In genomic region chr18:55981712-55982475, GRCh38 we compare ENCODE assay signal across 28 cellular contexts.
DNase-seq lines count a peak whose midpoint lies in the region; ATAC-seq and TF ChIP-seq lines count a peak whose summit lies in the region.
"Had no signal": no experiment of that assay in that cellular context is flagged by ENCODE, and none has a peak within 500 bp of the region (broad histone marks: within the 10 kb centered on the region; RNA-seq: fewer than 3 reads in every experiment).

No MANE protein-coding gene starts in this region.

- no peak overlapping the region for H2BK5ac ChIP-seq in mesenchymal stem cell (ENCODE audit: low read depth, low read length, poor library complexity, severe bottlenecking)

- WGBS in mesenchymal stem cell: 93% methylated on average over 3 of the region's 6 CpGs

- no peaks in the 10 kb centered on the region for H3K36me3 ChIP-seq in right atrium auricular region
- no peaks in the 10 kb centered on the region for H3K36me3 ChIP-seq in MG63
- no peaks in the 10 kb centered on the region for H3K36me3 ChIP-seq in mesenchymal stem cell (ENCODE audit: control insufficient read depth in 1 of 2, insufficient read depth in 2 of 2, low read depth in 1 of 2, low read length in 2 of 2)
- H3K36me3 ChIP-seq: BLaER1 treated with 17β-estradiol and CSF1 and Interleukin-3, amounts not matched to agents 10 nM and 100 nM; colonic mucosa; upper lobe of right lung had no signal

- H3K27ac ChIP-seq in right atrium auricular region (peak overlapping the region; percentile 20 to 31), mesenchymal stem cell (ENCODE audit: low read length, poor library complexity, severe bottlenecking) (no peak overlapping the region)
- H3K27ac ChIP-seq: BLaER1 treated with 17β-estradiol and CSF1 and Interleukin-3, amounts not matched to agents 10 nM and 100 nM; colonic mucosa; upper lobe of right lung had no signal

- intact Hi-C loops in Right ventricle myocardium inferior (cut with DNase I): loop anchor here (10.0 kb wide), 1 partner anchor 213 kb away; no protein-coding TSS in a partner anchor

- H3K9ac ChIP-seq in mesenchymal stem cell (ENCODE audit: low read length): peak overlapping the region; percentile 79
- H3K9ac ChIP-seq: BLaER1 treated with 17β-estradiol and CSF1 and Interleukin-3, amounts not matched to agents 10 nM and 100 nM had no signal

- no peak overlapping the region for H4K91ac ChIP-seq in mesenchymal stem cell (ENCODE audit: low read length)

- H3K4me1 ChIP-seq in right atrium auricular region: no peaks in the 10 kb centered on the region
- H3K4me1 ChIP-seq in mesenchymal stem cell (ENCODE audit: control insufficient read depth, insufficient read depth, low read depth, low read length): no peaks in the 10 kb centered on the region
- H3K4me1 ChIP-seq: BLaER1 treated with 17β-estradiol and CSF1 and Interleukin-3, amounts not matched to agents 10 nM and 100 nM; colonic mucosa; upper lobe of right lung had no signal

- H3K4me3 ChIP-seq in right atrium auricular region (no peak overlapping the region), MG63 (peak overlapping the region; percentile 29), mesenchymal stem cell (ENCODE audit: insufficient read depth in 1 of 2, low read depth in 1 of 2, low read length in 2 of 2) (peak overlapping the region in 1 of 2 experiments; percentile 8)
- H3K4me3 ChIP-seq: BLaER1 treated with 17β-estradiol and CSF1 and Interleukin-3, amounts not matched to agents 10 nM and 100 nM; colonic mucosa; upper lobe of right lung had no signal

- H2BK120ac ChIP-seq in mesenchymal stem cell (ENCODE audit: low read depth, low read length): no peak overlapping the region

- H2AK5ac ChIP-seq in mesenchymal stem cell (ENCODE audit: low read length, severe bottlenecking): no peak overlapping the region

- no peak overlapping the region for H2BK15ac ChIP-seq in mesenchymal stem cell (ENCODE audit: low read depth, poor library complexity, severe bottlenecking)

- DNase-seq in right atrium auricular region (ENCODE audit: low spot score) (no peak), Right ventricle myocardium inferior (ENCODE audit: missing footprints) (no peak), MG63 (no peak), mesenchymal stem cell (no peak), OCI-M2 (lab: John Stamatoyannopoulos, UW; ENCODE audit: unreplicated experiment) (no peak), DMS79 (lab: John Stamatoyannopoulos, UW) (no peak)
- DNase-seq in activated CD4-positive, alpha-beta T cell treated with anti-CD3 and anti-CD28 coated beads, Interleukin-2, amount 50 U/mL, for 1 hour: no peak
- DNase-seq: activated CD4-positive, alpha-beta T cell treated with anti-CD3 and anti-CD28 coated beads, Interleukin-2, amount 50 U/mL, for 4 hours; activated CD8-positive, alpha-beta memory T cell treated with anti-CD3 and anti-CD28 coated beads, Interleukin-2, amount 50 U/mL, for 4 hours; activated naive CD4-positive, alpha-beta T cell treated with anti-CD3 and anti-CD28 coated beads, Interleukin-2, amount 10 ng/mL, durations not matched to agents 7 days and 5 days; colonic mucosa; effector memory CD8-positive, alpha-beta T cell; foreskin fibroblast; head of caudate nucleus; KBM-7; NCI-H1436; NCI-H2107; NCI-H446 treated with DMSO at 0.1 percent for 48 hours; NCI-H82; posterior cingulate gyrus; SHP77; stimulated activated CD4-positive, alpha-beta T cell treated with anti-CD3 and anti-CD28 coated beads, Interleukin-4, amount 100 ng/mL, for 4 hours; stimulated activated naive B cell treated with anti-CD40 and anti-IgM and Interleukin-4, amounts not matched to agents 10 μg/mL and 1 μg/mL and 100 μg/mL, for 72 hours; T1000; upper lobe of right lung had no signal

- H3K18ac ChIP-seq in mesenchymal stem cell (ENCODE audit: low read depth in 1 of 2, low read length in 2 of 2): no peak overlapping the region

- H3K23ac ChIP-seq in mesenchymal stem cell (ENCODE audit: low read length in 2 of 2): no peak overlapping the region

- no peak overlapping the region for H3K4ac ChIP-seq in mesenchymal stem cell (ENCODE audit: low read depth in 1 of 2, low read length in 2 of 2)

- H3K4me2 ChIP-seq in mesenchymal stem cell (ENCODE audit: low read length, poor library complexity, severe bottlenecking): no peak overlapping the region
- H3K4me2 ChIP-seq: BLaER1 treated with 17β-estradiol and CSF1 and Interleukin-3, amounts not matched to agents 10 nM and 100 nM had no signal

- H3K14ac ChIP-seq in mesenchymal stem cell (ENCODE audit: low read length in 2 of 2): no peak overlapping the region

- H4K8ac ChIP-seq in mesenchymal stem cell (ENCODE audit: low read length): no peak overlapping the region

- ATAC-seq in Right ventricle myocardium inferior: no peak
- ATAC-seq in GM19463 (IDR thresholded peaks at IDR 0.05; ENCODE audit: unreplicated experiment): peak; percentile 75
- ATAC-seq: effector memory CD8-positive, alpha-beta T cell; sciatic nerve; stimulated activated naive B cell treated with anti-CD40 and anti-IgM and Interleukin-4, amounts not matched to agents 10 μg/mL and 1 μg/mL and 100 μg/mL, for 72 hours; upper lobe of right lung had no signal

- TF ChIP-seq CTCF in right atrium auricular region (IDR thresholded peaks at IDR 0.05): no peak

- no peaks in the 10 kb centered on the region for H3K79me1 ChIP-seq in mesenchymal stem cell (replicated peaks; ENCODE audit: low read length, poor library complexity, severe bottlenecking)

- no peak overlapping the region for H2AFZ ChIP-seq in mesenchymal stem cell (ENCODE audit: low read depth, low read length)

- H3K27me3 ChIP-seq in right atrium auricular region (no peaks in the 10 kb centered on the region), MG63 (no peaks in the 10 kb centered on the region), mesenchymal stem cell (ENCODE audit: control insufficient read depth in 1 of 2, insufficient read depth in 1 of 2, low read length in 2 of 2) (no peaks in the 10 kb centered on the region)
- H3K27me3 ChIP-seq: BLaER1 treated with 17β-estradiol and CSF1 and Interleukin-3, amounts not matched to agents 10 nM and 100 nM; colonic mucosa; upper lobe of right lung had no signal

- no peak overlapping the region for H2BK12ac ChIP-seq in mesenchymal stem cell (ENCODE audit: low read length in 2 of 2)

- H3K9me3 ChIP-seq in right atrium auricular region (peaks cover 0 to 13% of the 10 kb centered on the region in 2 donors), MG63 (peaks cover 5% of the 10 kb centered on the region; the same call in 1 of the 2 replicates), mesenchymal stem cell (ENCODE audit: control insufficient read depth, low read length) (peaks cover 13% of the 10 kb centered on the region)
- H3K9me3 ChIP-seq: colonic mucosa, upper lobe of right lung had no signal
